Comparison of ENCODE assay signal across 22 cellular contexts in genomic region chr18:67776929-67777328, GRCh38.
DNase-seq lines count a peak whose midpoint lies in the region; ATAC-seq, FAIRE-seq and TF ChIP-seq lines count a peak whose summit lies in the region.
"Had no signal": no experiment of that assay in that cellular context is flagged by ENCODE, and none has a peak within 500 bp of the region (broad histone marks: within the 10 kb centered on the region; RNA-seq: fewer than 3 reads in every experiment).

No MANE protein-coding gene starts in this region.

- H3K4me3 ChIP-seq in astrocyte of the spinal cord (ENCODE audit: low read depth, low read length) (no peak overlapping the region), hepatocyte (no peak overlapping the region), lower lobe of right lung (no peak overlapping the region)
- H3K4me3 ChIP-seq: ascending aorta, BLaER1, lung, thoracic aorta had no signal

- H3K27me3 ChIP-seq in hepatocyte (no peaks in the 10 kb centered on the region), lower lobe of right lung (ENCODE audit: low read depth) (no peaks in the 10 kb centered on the region)
- H3K27me3 ChIP-seq: ascending aorta, BLaER1 had no signal

- H3K36me3 ChIP-seq in hepatocyte (replicated peaks; ENCODE audit: insufficient read depth, low read depth) (no peaks in the 10 kb centered on the region), lower lobe of right lung (no peaks in the 10 kb centered on the region)
- H3K36me3 ChIP-seq: ascending aorta, BLaER1, thoracic aorta had no signal

- no peaks in the 10 kb centered on the region for H4K20me1 ChIP-seq in hepatocyte (ENCODE audit: insufficient read depth, poor library complexity, severe bottlenecking)
- H4K20me1 ChIP-seq: BLaER1 had no signal

- TF ChIP-seq CTCF in astrocyte of the spinal cord (IDR thresholded peaks at IDR 0.05; ENCODE audit: low read depth, low read length) (no peak), hepatocyte (IDR thresholded peaks at IDR 0.05; ENCODE audit: poor library complexity) (no peak), lower lobe of right lung (IDR thresholded peaks at IDR 0.05) (no peak)

- H3K9me2 ChIP-seq in hepatocyte (replicated peaks; ENCODE audit: insufficient read depth) = no peaks in the 10 kb centered on the region

- in situ Hi-C loops in astrocyte of the spinal cord (cut with HindIII; ENCODE audit: low sequenced_read_pairs) = no loop called here

- H3K79me2 ChIP-seq in hepatocyte = no peaks in the 10 kb centered on the region

- peak in 2 of 3 experiments; percentile 22 to 82 for DNase-seq in NCI-H1417 (lab: John Stamatoyannopoulos, UW)
- no peak for DNase-seq in NCI-H1417 treated with DMSO at 0.1 percent for 48 hours (lab: John Stamatoyannopoulos, UW)
- DNase-seq in NAMALWA (ENCODE audit: low spot score) = peak; percentile 7
- DNase-seq in astrocyte of the spinal cord (ENCODE audit: low read depth, low spot score) = peak; percentile 34
- peak; percentile 13 for DNase-seq in hepatocyte (ENCODE audit: low spot score)
- DNase-seq in UCSD-AML1 (lab: John Stamatoyannopoulos, UW; ENCODE audit: unreplicated experiment) = no peak
- no peak for DNase-seq in lower lobe of right lung
- DNase-seq in H54 (ENCODE audit: insufficient read length, low spot score) = no peak
- DNase-seq: 8988T; activated naive CD4-positive, alpha-beta T cell treated with Interleukin-2 at 50 U/mL for 16 hours; NCI-H1694 treated with DMSO at 0.1 percent for 48 hours; NCI-H526 treated with DMSO at 0.1 percent for 48 hours; occipital lobe; right cardiac atrium; stimulated activated CD4-positive, alpha-beta T cell treated with anti-CD3 and anti-CD28 coated beads, Interleukin-15, amount 100 ng/mL, for 24 hours; SW 1271 had no signal

- ATAC-seq in lower lobe of right lung = no peak
- ATAC-seq: right cardiac atrium; stimulated activated effector memory CD8-positive, alpha-beta T cell treated with anti-CD3 and anti-CD28 coated beads, Interleukin-12 subunit alpha, Interleukin-12 subunit beta, amount 100 ng/mL, for 72 hours had no signal

- H3K9me3 ChIP-seq in hepatocyte (ENCODE audit: low read depth) (no peaks in the 10 kb centered on the region), lower lobe of right lung (no peaks in the 10 kb centered on the region)
- H3K9me3 ChIP-seq: ascending aorta, BLaER1, thoracic aorta had no signal

- intact Hi-C loops in lower lobe of right lung (cut with DNase I) = no loop called here

- no peak overlapping the region for H3K4me2 ChIP-seq in hepatocyte
- H3K4me2 ChIP-seq: BLaER1 had no signal

- no peak for TF ChIP-seq POLR2A in H54 (IDR thresholded peaks at IDR 0.05; ENCODE audit: low read depth, low read length)

- no peak overlapping the region for H3K27ac ChIP-seq in hepatocyte
- no peak overlapping the region for H3K27ac ChIP-seq in lower lobe of right lung
- H3K27ac ChIP-seq: ascending aorta, BLaER1, thoracic aorta had no signal

- no peaks in the 10 kb centered on the region for H3K4me1 ChIP-seq in hepatocyte (ENCODE audit: insufficient read depth)
- no peaks in the 10 kb centered on the region for H3K4me1 ChIP-seq in lower lobe of right lung
- H3K4me1 ChIP-seq: ascending aorta, BLaER1 had no signal

- FAIRE-seq in H54 (lab: Jason Lieb, UNC) = no peak
- FAIRE-seq: endothelial cell of umbilical vein had no signal

- 78% methylated on average over 3 of the region's 3 CpGs for WGBS in hepatocyte (ENCODE audit: low lambda C conversion rate, missing lambda C conversion rate)

- H2AFZ ChIP-seq in hepatocyte = no peak overlapping the region

Comparison
In these comparisons a context has a peak if more than half of its experiments do, and no peak if none do; other contexts are left out.
1. DNase-seq: peak in NCI-H1417 (2 of 3), NAMALWA (single experiment), astrocyte of the spinal cord (single experiment) and hepatocyte (single experiment); none in NCI-H1417 treated with DMSO at 0.1 percent for 48 hours (single experiment), UCSD-AML1 (single experiment), lower lobe of right lung (single experiment) and H54 (single experiment).